In the genomic region with DNA sequence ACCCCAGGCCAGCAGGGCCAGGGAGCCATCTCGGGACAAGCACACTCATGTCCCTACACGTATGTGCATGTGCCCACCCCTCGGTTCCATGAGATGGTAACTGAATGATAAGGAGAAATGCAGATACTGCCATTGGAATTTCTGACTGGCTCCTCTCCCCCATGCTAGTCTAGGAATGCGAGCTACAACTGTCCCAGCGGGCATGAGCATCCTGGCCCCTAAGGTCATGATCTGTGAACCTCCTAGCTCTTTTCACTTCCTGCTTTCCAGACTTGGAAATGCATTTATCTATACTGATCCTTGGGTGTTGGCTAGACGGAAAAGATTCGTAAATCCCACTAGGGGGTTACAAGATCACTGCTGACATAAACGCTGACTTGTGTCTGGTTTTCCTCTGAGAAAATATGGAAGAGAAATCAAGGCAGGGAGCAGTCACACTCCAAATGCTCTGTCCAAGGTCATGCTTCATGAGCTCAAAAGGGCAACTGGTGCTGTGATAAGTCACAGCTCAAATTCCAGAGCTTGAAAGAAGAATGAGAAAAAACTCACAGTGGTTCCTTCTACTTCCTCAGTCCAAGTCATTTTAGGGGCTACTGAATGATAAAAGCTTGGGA, we compare ENCODE assay signal across 17 cellular contexts. TPM values are rescaled to one million over a fixed set of nuclear protein-coding genes. Genes with fewer than 3 reads are reported as not detected.
DNase-seq lines count a peak whose midpoint lies in the region; ATAC-seq, FAIRE-seq and TF ChIP-seq lines count a peak whose summit lies in the region.
"Had no signal": no experiment of that assay in that cellular context is flagged by ENCODE, and none has a peak within 500 bp of the region (broad histone marks: within the 10 kb centered on the region; RNA-seq: fewer than 3 reads in every experiment).

No MANE protein-coding gene starts in this region.

- peaks cover 19% of the 10 kb centered on the region for H3K36me3 Mint-ChIP-seq in astrocyte (ENCODE audit: low read depth, unreplicated experiment)

- ATAC-seq in SK-N-SH treated with all-trans-retinoic acid at 6 μM for 48 hours, result no peak
- ATAC-seq in lung (ENCODE audit: insufficient read depth, low FRiP score), result no peak

- no peak for DNase-seq in SK-N-SH
- DNase-seq in astrocyte (ENCODE audit: low read depth), result no peak
- no peak for DNase-seq in lung (ENCODE audit: low spot score)
- DNase-seq in small intestine, result peak; percentile 81
- DNase-seq in inferior parietal cortex (ENCODE audit: extremely low spot score), result no peak
- DNase-seq in activated gamma-delta T cell (lab: John Stamatoyannopoulos, UW), result no peak
- no peak for DNase-seq in MM.1S
- DNase-seq: activated B cell treated with CpG ODN at 0.5 μM for 24 hours; Calu3; GM23248; NCI-H524 treated with DMSO at 0.1 percent for 48 hours; ovary; SIG-M5; stimulated activated CD4-positive, alpha-beta T cell treated with anti-CD3 and anti-CD28 coated beads, Interleukin-4, amount 100 ng/mL, for 4 hours had no signal

- H3K4me3 ChIP-seq in SK-N-SH (ENCODE audit: low read depth in 2 of 2, low read length in 1 of 2) (no peak overlapping the region), astrocyte (ENCODE audit: insufficient read depth, low read depth, low read length) (no peak overlapping the region), lung (no peak overlapping the region), small intestine (ENCODE audit: low read depth in 1 of 2, low read length in 2 of 2) (no peak overlapping the region), MM.1S (ENCODE audit: low read length) (no peak overlapping the region)
- H3K4me3 ChIP-seq: GM23248, ovary had no signal

- peaks cover 56% of the 10 kb centered on the region for H3K4me1 Mint-ChIP-seq in astrocyte (ENCODE audit: low read depth, unreplicated experiment)

- TF ChIP-seq RAD21 in SK-N-SH (IDR thresholded peaks at IDR 0.05; ENCODE audit: low read length), result no peak

- peak overlapping the region; percentile 72 for H3K27ac Mint-ChIP-seq in astrocyte (ENCODE audit: unreplicated experiment)

- no peaks in the 10 kb centered on the region for H3K27me3 Mint-ChIP-seq in astrocyte (ENCODE audit: low read depth, unreplicated experiment)
- H3K27me3 Mint-ChIP-seq: activated B cell treated with CpG ODN at 0.5 μM for 24 hours had no signal

- no peak for TF ChIP-seq EP300 in SK-N-SH (IDR thresholded peaks at IDR 0.05; ENCODE audit: borderline replicate concordance in 1 of 2, low read depth in 1 of 2, low read length in 1 of 2)

- no peaks in the 10 kb centered on the region for H3K9me3 ChIP-seq in SK-N-SH
- no peaks in the 10 kb centered on the region for H3K9me3 ChIP-seq in astrocyte (ENCODE audit: insufficient read depth, low read depth, low read length)
- no peaks in the 10 kb centered on the region for H3K9me3 ChIP-seq in lung (ENCODE audit: control insufficient read depth in 2 of 2, insufficient read depth in 1 of 2, low read length in 1 of 2)
- H3K9me3 ChIP-seq in small intestine (ENCODE audit: control insufficient read depth, low read depth), result no peaks in the 10 kb centered on the region
- no peaks in the 10 kb centered on the region for H3K9me3 ChIP-seq in MM.1S (replicated peaks; ENCODE audit: insufficient read depth, low read length)
- H3K9me3 ChIP-seq: ovary had no signal

- H3K27me3 ChIP-seq in SK-N-SH (ENCODE audit: insufficient read depth) (no peaks in the 10 kb centered on the region), astrocyte (ENCODE audit: insufficient read depth, low read length) (no peaks in the 10 kb centered on the region), lung (ENCODE audit: control insufficient read depth, insufficient read depth) (no peaks in the 10 kb centered on the region), small intestine (ENCODE audit: control insufficient read depth in 2 of 2, insufficient read depth in 2 of 2, low read length in 2 of 2) (no peaks in the 10 kb centered on the region), MM.1S (replicated peaks; ENCODE audit: insufficient read depth, low read length) (no peaks in the 10 kb centered on the region)
- H3K27me3 ChIP-seq: ovary had no signal

- H3F3A ChIP-seq in SK-N-SH (replicated peaks; ENCODE audit: insufficient read depth) (peaks cover 9% of the 10 kb centered on the region), MM.1S (ENCODE audit: insufficient read depth, low read length) (no peaks in the 10 kb centered on the region)

- no peak overlapping the region for H2AFZ ChIP-seq in SK-N-SH (ENCODE audit: low read depth)
- H2AFZ ChIP-seq in astrocyte (ENCODE audit: low read depth, low read length), result no peak overlapping the region
- no peak overlapping the region for H2AFZ ChIP-seq in MM.1S (ENCODE audit: low read length)
- H2AFZ ChIP-seq: GM23248 had no signal

- 93% methylated on average over 8 of the region's 8 CpGs for WGBS in SK-N-SH (ENCODE audit: low lambda C conversion rate)
- WGBS in lung, 2 donors, result 83 to 89% methylated on average over 8 of the region's 8 CpGs
- 70 to 81% (median 79%) methylated on average over 8 of the region's 8 CpGs for WGBS in small intestine, 3 donors

- TF ChIP-seq CTCF in SK-N-SH (IDR thresholded peaks at IDR 0.05), result no peak
- no peak for TF ChIP-seq CTCF in astrocyte (IDR thresholded peaks at IDR 0.05; ENCODE audit: insufficient read depth, low read depth, low read length)
- TF ChIP-seq CTCF in lung (IDR thresholded peaks at IDR 0.05; ENCODE audit: control extremely low read depth, extremely low read depth), result no peak
- no peak for TF ChIP-seq CTCF in MM.1S (IDR thresholded peaks at IDR 0.05; ENCODE audit: low read length)

- H3K4me2 ChIP-seq in SK-N-SH, result no peak overlapping the region
- no peak overlapping the region for H3K4me2 ChIP-seq in astrocyte (ENCODE audit: low read length)
- no peak overlapping the region for H3K4me2 ChIP-seq in MM.1S (ENCODE audit: low read depth, low read length)

- H3K36me3 ChIP-seq in SK-N-SH (replicated peaks in 1 of 2; ENCODE audit: control insufficient read depth in 1 of 2, insufficient read depth in 2 of 2, low read length in 1 of 2) (peaks cover 3 to 35% of the 10 kb centered on the region in 2 experiments), astrocyte (ENCODE audit: insufficient read depth, low read length) (peaks cover 4% of the 10 kb centered on the region), lung (ENCODE audit: control insufficient read depth in 2 of 2, insufficient read depth in 2 of 2, low read length in 2 of 2) (peaks cover 0 to 28% of the 10 kb centered on the region in 2 donors), small intestine (ENCODE audit: control insufficient read depth in 2 of 2, insufficient read depth in 2 of 2, low read length in 2 of 2) (peaks cover 11 to 12% of the 10 kb centered on the region in 2 donors), MM.1S (replicated peaks; ENCODE audit: insufficient read depth, low read length) (no peaks in the 10 kb centered on the region)
- H3K36me3 ChIP-seq: ovary had no signal

- H4K20me1 ChIP-seq in SK-N-SH (ENCODE audit: insufficient read depth) (peaks cover 24% of the 10 kb centered on the region; the same call in 1 of the 2 replicates), astrocyte (ENCODE audit: insufficient read depth, low read length) (peaks cover 66% of the 10 kb centered on the region), MM.1S (ENCODE audit: insufficient read depth, low read length) (no peaks in the 10 kb centered on the region)

- POLR2A ChIA-PET in SK-N-SH (lab: Yijun Ruan, JAX), result interaction anchor here (0.5 kb wide), 1 partner anchor 490 kb away, joined by 3 read pairs; no protein-coding TSS in a partner anchor

- H3K4me1 ChIP-seq in SK-N-SH (ENCODE audit: control insufficient read depth in 1 of 2, insufficient read depth in 2 of 2, low read depth in 1 of 2, low read length in 1 of 2) (peaks cover 25 to 39% of the 10 kb centered on the region in 2 experiments; a peak in 3 of 4 replicates), astrocyte (ENCODE audit: insufficient read depth, low read length) (peaks cover 18% of the 10 kb centered on the region), lung (ENCODE audit: control insufficient read depth in 2 of 2, insufficient read depth in 2 of 2, low read length in 2 of 2) (peaks cover 21 to 49% of the 10 kb centered on the region in 2 donors), small intestine (ENCODE audit: control insufficient read depth in 2 of 2, insufficient read depth in 1 of 2, low read depth in 1 of 2, low read length in 1 of 2) (peaks cover 4 to 20% of the 10 kb centered on the region in 2 donors), MM.1S (ENCODE audit: low read length) (no peaks in the 10 kb centered on the region)

- CTCF ChIA-PET in SK-N-SH (lab: Yijun Ruan, JAX), result interaction anchor here (1.0 kb wide), 1 partner anchor 393 kb away, joined by 3 read pairs; no protein-coding TSS in a partner anchor

- H3K79me2 ChIP-seq in SK-N-SH (ENCODE audit: insufficient read depth) (peaks cover 44% of the 10 kb centered on the region; the same call in 1 of the 2 replicates), astrocyte (ENCODE audit: insufficient read depth, low read length) (peaks cover 55% of the 10 kb centered on the region), MM.1S (ENCODE audit: low read length) (no peaks in the 10 kb centered on the region)

- no peaks in the 10 kb centered on the region for H3K9me3 Mint-ChIP-seq in astrocyte (ENCODE audit: unreplicated experiment)
- H3K9me3 Mint-ChIP-seq: activated B cell treated with CpG ODN at 0.5 μM for 24 hours had no signal

- H3K9me2 ChIP-seq in SK-N-SH (no peaks in the 10 kb centered on the region), MM.1S (replicated peaks; ENCODE audit: insufficient read depth, low read length) (no peaks in the 10 kb centered on the region)

- FAIRE-seq in astrocyte (lab: Jason Lieb, UNC), result no peak
- no peak for FAIRE-seq in small intestine (lab: Jason Lieb, UNC)
- FAIRE-seq: islet of Langerhans had no signal

- H3K9ac ChIP-seq in SK-N-SH, result no peak overlapping the region
- H3K9ac ChIP-seq in astrocyte (ENCODE audit: low read length), result no peak overlapping the region
- no peak overlapping the region for H3K9ac ChIP-seq in MM.1S (ENCODE audit: low read length)
- H3K9ac ChIP-seq: GM23248 had no signal

- H3K4me3 Mint-ChIP-seq in astrocyte (ENCODE audit: unreplicated experiment), result no peak overlapping the region
- H3K4me3 Mint-ChIP-seq: activated B cell treated with CpG ODN at 0.5 μM for 24 hours had no signal

- no peak overlapping the region; a peak in 1 of 4 replicates for H3K27ac ChIP-seq in SK-N-SH (ENCODE audit: low read depth in 2 of 2, low read length in 1 of 2)
- H3K27ac ChIP-seq in astrocyte (ENCODE audit: low read depth, low read length), result no peak overlapping the region
- H3K27ac ChIP-seq in lung (ENCODE audit: low read depth in 1 of 2, low read length in 1 of 2), result peak overlapping the region; percentile 30 to 76
- H3K27ac ChIP-seq in small intestine (ENCODE audit: low read depth in 1 of 2, low read length in 1 of 2), result peak overlapping the region in 1 of 2 donors; percentile 5
- no peak overlapping the region for H3K27ac ChIP-seq in MM.1S (ENCODE audit: low read length)
- H3K27ac ChIP-seq: 22Rv1, GM23248, ovary had no signal

TF ChIP-seq in SK-N-SH, 30 proteins besides CTCF, POLR2A, EP300 and RAD21 (continues in another document):
- TF ChIP-seq RFX5 (IDR thresholded peaks at IDR 0.05; ENCODE audit: low read length), result no peak

RNA-seq across cellular contexts. Expression of a gene that starts 49.8 kb away (rescaled TPM):
- 1.4 and 2.5 TPM in 2 replicates for polyA plus RNA-seq in SK-N-SH (2012; rRNA removed)
- 1.1 and 2.0 TPM in 2 replicates for polyA plus RNA-seq in SK-N-SH (2012; cell fraction: cytosol; rRNA removed)
- 4.1 and 4.3 TPM in 2 replicates for polyA plus RNA-seq in SK-N-SH (2012; cell fraction: nucleus; rRNA removed)
- total RNA-seq in astrocyte, result 0.95 and 1.0 TPM in 2 replicates
- total RNA-seq in lung, result 1 to 10 TPM in 1 of 2 donors, under 1 TPM in 1; 0.74 to 1.6 TPM
- polyA plus RNA-seq in lung, result 1 to 10 TPM; 1.0 to 1.2 TPM
- polyA plus RNA-seq in small intestine, result 1 to 10 TPM in 1 of 3 donors, not detected in 2; 2.4 TPM

Comparison
In these comparisons a context has a peak if more than half of its experiments do, and no peak if none do; other contexts are left out.
1. H3K27ac ChIP-seq: peak in lung (2 of 2); none in SK-N-SH (0 of 2), astrocyte (single experiment) and MM.1S (single experiment).